Comparison of ENCODE assay signal across 1 cellular context in genomic region chr15:70569718-70570231, GRCh38.
A peak's percentile ranks its signal among the peaks of the same experiment; 100 is the strongest.
TF ChIP-seq lines count a peak whose summit lies in the region.

No MANE protein-coding gene starts in this region.

TF ChIP-seq in HEK293, 187 proteins besides CTCF, POLR2A, EP300 and RAD21 (continued from another document and continues in another):
- TF ChIP-seq HIC1 (tag by site-specific recombination; IDR thresholded peaks at IDR 0.05) (peak; percentile 50; the same call in 1 of the 2 replicates), BCL11A (tag by site-specific recombination; IDR thresholded peaks at IDR 0.05; ENCODE audit: low read depth) (0 out of 2 replicates have a peak, but pooled peaks have one; percentile 16), ZBTB21 (tag by site-specific recombination; IDR thresholded peaks at IDR 0.05) (peak; percentile 43; the same call in 1 of the 2 replicates), ZNF157 (tag by site-specific recombination; IDR thresholded peaks at IDR 0.05) (no peak), ZXDB (tag by site-specific recombination; IDR thresholded peaks at IDR 0.05) (peak; percentile 62; the same call in 1 of the 2 replicates), FEZF1 (tag by site-specific recombination; IDR thresholded peaks at IDR 0.05) (peak; percentile 32; the same call in 1 of the 2 replicates), ZNF707 (tag by site-specific recombination; IDR thresholded peaks at IDR 0.05) (no peak), ZSCAN4 (tag by site-specific recombination; IDR thresholded peaks at IDR 0.05) (0 out of 2 replicates have a peak, but pooled peaks have one; percentile 6), ZNF530 (tag by site-specific recombination; IDR thresholded peaks at IDR 0.05; ENCODE audit: low read depth) (no peak), ZNF585B (tag by site-specific recombination; IDR thresholded peaks at IDR 0.05) (no peak), ZBTB11 (tag by site-specific recombination; conservative IDR thresholded peaks at IDR 0.05; ENCODE audit: low read depth) (no peak), ZFP3 (tag by site-specific recombination; IDR thresholded peaks at IDR 0.05; ENCODE audit: low read depth) (no peak), GLIS2 (tag by site-specific recombination; IDR thresholded peaks at IDR 0.05) (no peak), SALL2 (tag by site-specific recombination; IDR thresholded peaks at IDR 0.05; ENCODE audit: borderline replicate concordance) (no peak), ZNF571 (tag by site-specific recombination; IDR thresholded peaks at IDR 0.05) (no peak), ZNF510 (tag by site-specific recombination; IDR thresholded peaks at IDR 0.05; ENCODE audit: insufficient replicate concordance) (no peak), ZNF433 (tag by site-specific recombination; IDR thresholded peaks at IDR 0.05; ENCODE audit: low read depth) (no peak), ZNF112 (tag by site-specific recombination; IDR thresholded peaks at IDR 0.05) (no peak), ZSCAN18 (tag by site-specific recombination; IDR thresholded peaks at IDR 0.05) (no peak), ZBTB26 (tag by site-specific recombination; optimal IDR thresholded peaks at IDR 0.05) (no peak), ZBTB44 (tag by site-specific recombination; IDR thresholded peaks at IDR 0.05) (no peak), MZF1 (tag by site-specific recombination; IDR thresholded peaks at IDR 0.05; ENCODE audit: borderline replicate concordance) (no peak), ZNF549 (tag by site-specific recombination; IDR thresholded peaks at IDR 0.05) (no peak), ZNF19 (tag by site-specific recombination; IDR thresholded peaks at IDR 0.05; ENCODE audit: low read depth) (no peak), ZSCAN5A (tag by site-specific recombination; IDR thresholded peaks at IDR 0.05) (no peak), ZBTB10 (tag by site-specific recombination; IDR thresholded peaks at IDR 0.05) (no peak), ZNF830 (tag by site-specific recombination; IDR thresholded peaks at IDR 0.05; ENCODE audit: low read depth) (no peak), ZNF18 (tag by site-specific recombination; IDR thresholded peaks at IDR 0.05) (no peak), ZNF48 (tag by site-specific recombination; IDR thresholded peaks at IDR 0.05) (no peak), ZBTB49 (tag by site-specific recombination; IDR thresholded peaks at IDR 0.05; ENCODE audit: low read depth) (no peak), SETDB1 (IDR thresholded peaks at IDR 0.05; ENCODE audit: insufficient read length, low read length) (no peak), HOXC10 (CRISPR knock-in tag; IDR thresholded peaks at IDR 0.05) (no peak), ZNF677 (tag by site-specific recombination; IDR thresholded peaks at IDR 0.05) (no peak), ZNF302 (tag by site-specific recombination; IDR thresholded peaks at IDR 0.05; ENCODE audit: low read depth) (no peak), ZNF239 (tag by site-specific recombination; IDR thresholded peaks at IDR 0.05) (no peak; the same call in 1 of the 2 replicates), ZNF24 (tag by site-specific recombination; IDR thresholded peaks at IDR 0.05) (no peak), ZBTB48 (tag by site-specific recombination; IDR thresholded peaks at IDR 0.05) (no peak), ZNF23 (tag by site-specific recombination; IDR thresholded peaks at IDR 0.05; ENCODE audit: borderline replicate concordance) (no peak), ZNF274 (IDR thresholded peaks at IDR 0.05; ENCODE audit: low read length) (no peak), ZNF274 (tag by site-specific recombination; IDR thresholded peaks at IDR 0.05; ENCODE audit: borderline replicate concordance) (no peak), ZNF473 (tag by site-specific recombination; IDR thresholded peaks at IDR 0.05) (no peak), ZNF701 (tag by site-specific recombination; IDR thresholded peaks at IDR 0.05) (no peak), ZBTB20 (tag by site-specific recombination; IDR thresholded peaks at IDR 0.05) (no peak), SP3 (tag by site-specific recombination; IDR thresholded peaks at IDR 0.05) (peak; percentile 67), KLF10 (tag by site-specific recombination; IDR thresholded peaks at IDR 0.05) (no peak)
